In genomic region chr10:21501109-21501508, GRCh38 we compare ENCODE assay signal across 1 cellular context.
TF ChIP-seq lines count a peak whose summit lies in the region.

No MANE protein-coding gene starts in this region.

TF ChIP-seq in HepG2, 621 proteins besides CTCF, POLR2A, EP300 and RAD21:
- TF ChIP-seq ZNF784 (CRISPR knock-in tag; IDR thresholded peaks at IDR 0.05; ENCODE audit: borderline replicate concordance), result no peak
- 0 out of 2 replicates have a peak, but pooled peaks have one; percentile 24 for TF ChIP-seq THAP9 (CRISPR knock-in tag; IDR thresholded peaks at IDR 0.05; ENCODE audit: borderline replicate concordance)
